Comparison of ENCODE assay signal across 8 cellular contexts in the genomic region with DNA sequence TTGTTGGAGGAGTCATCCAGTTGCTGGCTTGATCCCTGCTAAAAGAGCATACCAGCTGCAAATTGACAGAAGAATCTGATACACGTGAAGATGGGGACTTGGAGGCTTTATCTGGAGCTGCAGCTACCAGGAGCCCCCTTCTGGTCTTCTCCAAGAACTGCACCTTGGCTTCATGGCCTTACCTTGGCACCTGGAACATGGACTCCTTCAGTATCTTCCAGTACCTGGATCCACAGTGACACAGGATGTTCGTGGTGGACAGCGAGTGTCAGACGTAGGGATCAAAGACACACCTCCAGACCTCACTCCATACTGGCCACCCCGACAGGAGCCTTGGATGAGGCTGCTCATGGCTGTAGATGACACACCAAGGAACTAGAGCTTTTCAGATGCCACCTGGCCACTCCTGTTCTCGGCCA. TPM values are rescaled to one million over a fixed set of nuclear protein-coding genes. Genes with fewer than 3 reads are reported as not detected.
DNase-seq lines count a peak whose midpoint lies in the region; ATAC-seq lines count a peak whose summit lies in the region.

No MANE protein-coding gene starts in this region.

- no peaks in the 10 kb centered on the region for H3K79me1 ChIP-seq in mesenchymal stem cell (replicated peaks; ENCODE audit: low read length, poor library complexity, severe bottlenecking)

- no peak overlapping the region for H2BK120ac ChIP-seq in mesenchymal stem cell (ENCODE audit: low read depth, low read length)

- H3K14ac ChIP-seq in mesenchymal stem cell (ENCODE audit: low read length in 2 of 2) = no peak overlapping the region

- H3K23ac ChIP-seq in mesenchymal stem cell (ENCODE audit: low read length in 2 of 2) = no peak overlapping the region

- H3K9ac ChIP-seq in mesenchymal stem cell (ENCODE audit: low read length) = no peak overlapping the region

- no peak overlapping the region for H2BK12ac ChIP-seq in mesenchymal stem cell (ENCODE audit: low read length in 2 of 2)

- DNase-seq in CD1c-positive myeloid dendritic cell (ENCODE audit: extremely low spot score) (peak; percentile 85), NCI-H748 (lab: John Stamatoyannopoulos, UW; ENCODE audit: unreplicated experiment) (peak; percentile 75), mesenchymal stem cell (peak; percentile 78)
- DNase-seq in activated CD4-positive, alpha-beta T cell treated with anti-CD3 and anti-CD28 coated beads, Interleukin-2, amount 50 U/mL, for 1 hour = peak; percentile 58
- peak; percentile 32 to 53 (median 43) for DNase-seq in effector memory CD4-positive, alpha-beta T cell
- DNase-seq in stimulated activated CD8-positive, alpha-beta memory T cell treated with anti-CD3 and anti-CD28 coated beads, Interleukin-7, amount 100 ng/mL, for 4 hours (ENCODE audit: low read depth in 2 of 2) = peak; percentile 34 to 40

- H2BK15ac ChIP-seq in mesenchymal stem cell (ENCODE audit: low read depth, poor library complexity, severe bottlenecking) = no peak overlapping the region

- no peak overlapping the region for H2AK5ac ChIP-seq in mesenchymal stem cell (ENCODE audit: low read length, severe bottlenecking)

- peak; percentile 51 for ATAC-seq in HG03196 (IDR thresholded peaks at IDR 0.05; ENCODE audit: unreplicated experiment)
- no peak for ATAC-seq in HG03095 (IDR thresholded peaks at IDR 0.05; ENCODE audit: unreplicated experiment)

- H4K91ac ChIP-seq in mesenchymal stem cell (ENCODE audit: low read length) = no peak overlapping the region

- H2AFZ ChIP-seq in mesenchymal stem cell (ENCODE audit: low read depth, low read length) = no peak overlapping the region

- no peaks in the 10 kb centered on the region for H3K27me3 ChIP-seq in effector memory CD4-positive, alpha-beta T cell (replicated peaks; ENCODE audit: control insufficient read depth, insufficient read depth, low read length, poor library complexity, severe bottlenecking)
- H3K27me3 ChIP-seq in mesenchymal stem cell (ENCODE audit: control insufficient read depth in 1 of 2, insufficient read depth in 1 of 2, low read length in 2 of 2) = peaks cover under 1 to 2% of the 10 kb centered on the region in 2 experiments

- H2BK5ac ChIP-seq in mesenchymal stem cell (ENCODE audit: low read depth, low read length, poor library complexity, severe bottlenecking) = no peak overlapping the region

- 9% methylated on average over 6 of the region's 6 CpGs for WGBS in mesenchymal stem cell

- H3K4me2 ChIP-seq in mesenchymal stem cell (ENCODE audit: low read length, poor library complexity, severe bottlenecking) = no peak overlapping the region

- H3K4me3 ChIP-seq in effector memory CD4-positive, alpha-beta T cell (ENCODE audit: insufficient read depth, low read depth, low read length, poor library complexity, severe bottlenecking) = no peak overlapping the region
- H3K4me3 ChIP-seq in mesenchymal stem cell (ENCODE audit: insufficient read depth in 1 of 2, low read depth in 1 of 2, low read length in 2 of 2) = no peak overlapping the region

- no peaks in the 10 kb centered on the region for H3K9me3 ChIP-seq in effector memory CD4-positive, alpha-beta T cell (ENCODE audit: control insufficient read depth, low read length)
- peaks cover 15% of the 10 kb centered on the region for H3K9me3 ChIP-seq in mesenchymal stem cell (ENCODE audit: control insufficient read depth, low read length)

- no peak overlapping the region for H4K8ac ChIP-seq in mesenchymal stem cell (ENCODE audit: low read length)

- no peaks in the 10 kb centered on the region for H3K4me1 ChIP-seq in effector memory CD4-positive, alpha-beta T cell (ENCODE audit: control insufficient read depth, insufficient read depth, low read length, poor library complexity, severe bottlenecking)
- no peaks in the 10 kb centered on the region for H3K4me1 ChIP-seq in mesenchymal stem cell (ENCODE audit: control insufficient read depth, insufficient read depth, low read depth, low read length)

- H3K4ac ChIP-seq in mesenchymal stem cell (ENCODE audit: low read depth in 1 of 2, low read length in 2 of 2) = no peak overlapping the region

- no peaks in the 10 kb centered on the region for H3K36me3 ChIP-seq in effector memory CD4-positive, alpha-beta T cell (ENCODE audit: control insufficient read depth, insufficient read depth, low read length)
- H3K36me3 ChIP-seq in mesenchymal stem cell (ENCODE audit: control insufficient read depth in 1 of 2, insufficient read depth in 2 of 2, low read depth in 1 of 2, low read length in 2 of 2) = no peaks in the 10 kb centered on the region

- no peak overlapping the region for H3K27ac ChIP-seq in effector memory CD4-positive, alpha-beta T cell (ENCODE audit: insufficient read depth, low read length, poor library complexity, severe bottlenecking)
- no peak overlapping the region for H3K27ac ChIP-seq in mesenchymal stem cell (ENCODE audit: low read length, poor library complexity, severe bottlenecking)

- H3K18ac ChIP-seq in mesenchymal stem cell (ENCODE audit: low read depth in 1 of 2, low read length in 2 of 2) = no peak overlapping the region

RNA-seq across cellular contexts. Expression of a gene that starts 9.9 kb away (rescaled TPM):
- polyA plus RNA-seq in mesenchymal stem cell (2013, experiment 1 of 2) = not detected
- not detected for polyA plus RNA-seq in mesenchymal stem cell (2013, experiment 2 of 2)

RNA-seq across cellular contexts. Expression of a gene that starts 15.3 kb away (rescaled TPM):
- 3.2 TPM for polyA plus RNA-seq in mesenchymal stem cell (2013, experiment 1 of 2)
- polyA plus RNA-seq in mesenchymal stem cell (2013, experiment 2 of 2) = 2.9 TPM
